8 cellular contexts compared by ENCODE assay signal in genomic region chr16:106623-107324, GRCh38. TPM values are rescaled to one million over a fixed set of nuclear protein-coding genes. Genes with fewer than 3 reads are reported as not detected.
DNase-seq lines count a peak whose midpoint lies in the region; ATAC-seq, FAIRE-seq and TF ChIP-seq lines count a peak whose summit lies in the region.

No MANE protein-coding gene starts in this region.

- H3K9me3 ChIP-seq in AG04450 (ENCODE audit: control insufficient read depth, insufficient read depth, low read length) (no peaks in the 10 kb centered on the region), WERI-Rb-1 (ENCODE audit: severe bottlenecking) (no peaks in the 10 kb centered on the region)

- FAIRE-seq in GM19239 (lab: Jason Lieb, UNC) = peak; percentile 79

- H3K27ac ChIP-seq in AG04450 (ENCODE audit: low read depth, low read length) (no peak overlapping the region), WERI-Rb-1 (no peak overlapping the region)

- no peak for ATAC-seq in GM18873 (IDR thresholded peaks at IDR 0.05; ENCODE audit: low FRiP score, unreplicated experiment)

- H3K4me3 ChIP-seq in AG04450 (ENCODE audit: low read depth, low read length) (no peak overlapping the region), WERI-Rb-1 (ENCODE audit: low read depth, low read length) (no peak overlapping the region)

- POLR2A ChIA-PET in AG04450 (lab: Yijun Ruan, JAX) = interaction anchor here (0.6 to 1.3 kb wide), 3 partner anchors 22 to 118 kb away, joined by 3 to 5 read pairs (median 3); partner anchors contain the start of gene HBQ1

- CTCF ChIA-PET in AG04450 (lab: Charles Lee) = interaction anchor here (0.6 to 4.2 kb wide), 37 partner anchors 9 to 259 kb away, joined by 3 to 89 read pairs (median 5); partner anchors contain the start of gene HBQ1

- TF ChIP-seq CTCF in AG04450 (IDR thresholded peaks at IDR 0.05; ENCODE audit: low read depth, low read length) (peak; percentile 86), WERI-Rb-1 (IDR thresholded peaks at IDR 0.05; ENCODE audit: low read depth, low read length) (peak; percentile 80)

- peaks cover 23% of the 10 kb centered on the region for H3K36me3 ChIP-seq in WERI-Rb-1

- peak; percentile 74 for DNase-seq in AG04450 (ENCODE audit: low read depth, low spot score)
- peak; percentile 74 for DNase-seq in GM19239 (ENCODE audit: insufficient read length, low spot score)
- DNase-seq in NCI-H2196 (lab: John Stamatoyannopoulos, UW; ENCODE audit: unreplicated experiment) = peak; percentile 79
- peak; percentile 55 for DNase-seq in WERI-Rb-1
- DNase-seq in central memory CD4-positive, alpha-beta T cell = peak; percentile 61
- peak; percentile 84 for DNase-seq in kidney glomerular epithelial cell (lab: John Stamatoyannopoulos, UW)
- peak; percentile 64 for DNase-seq in stimulated activated CD4-positive, alpha-beta T cell treated with anti-CD3 and anti-CD28 coated beads, Interleukin-4, amount 100 ng/mL, for 24 hours

- no peaks in the 10 kb centered on the region for H3K27me3 ChIP-seq in AG04450 (ENCODE audit: control insufficient read depth, insufficient read depth, low read length)
- H3K27me3 ChIP-seq in WERI-Rb-1 (ENCODE audit: insufficient read depth, low read depth, severe bottlenecking) = no peaks in the 10 kb centered on the region

RNA-seq across cellular contexts. Expression of gene MPG, which starts 28.7 kb away (rescaled TPM):
- 47.3 and 78.3 TPM in 2 replicates for polyA plus RNA-seq in AG04450 (2011; rRNA removed)
- polyA minus RNA-seq in AG04450 (2011; rRNA and poly(A)+ RNA removed) = 16.1 and 24.4 TPM in 2 replicates

RNA-seq across cellular contexts. Expression of gene NPRL3, which starts 31.7 kb away (rescaled TPM):
- 11.0 and 14.9 TPM in 2 replicates for polyA plus RNA-seq in AG04450 (2011; rRNA removed)
- polyA minus RNA-seq in AG04450 (2011; rRNA and poly(A)+ RNA removed) = 17.8 and 27.6 TPM in 2 replicates

RNA-seq across cellular contexts. Expression of gene RHBDF1, which starts 34.3 kb away (rescaled TPM):
- 50.2 and 61.7 TPM in 2 replicates for polyA plus RNA-seq in AG04450 (2011; rRNA removed)
- polyA minus RNA-seq in AG04450 (2011; rRNA and poly(A)+ RNA removed) = 28.0 and 40.9 TPM in 2 replicates

RNA-seq across cellular contexts. Expression of gene HBZ, which starts 45.7 kb away (rescaled TPM):
- polyA plus RNA-seq in AG04450 (2011; rRNA removed) = not detected in 2 replicates
- 0.41 and 0.96 TPM in 2 replicates for polyA minus RNA-seq in AG04450 (2011; rRNA and poly(A)+ RNA removed)

RNA-seq across cellular contexts. Expression of gene SNRNP25, which starts 53.1 kb away (rescaled TPM):
- polyA plus RNA-seq in AG04450 (2011; rRNA removed) = 38.8 and 42.3 TPM in 2 replicates
- 13.1 and 13.4 TPM in 2 replicates for polyA minus RNA-seq in AG04450 (2011; rRNA and poly(A)+ RNA removed)
